Comparison of ENCODE assay signal across 8 cellular contexts in the genomic region with DNA sequence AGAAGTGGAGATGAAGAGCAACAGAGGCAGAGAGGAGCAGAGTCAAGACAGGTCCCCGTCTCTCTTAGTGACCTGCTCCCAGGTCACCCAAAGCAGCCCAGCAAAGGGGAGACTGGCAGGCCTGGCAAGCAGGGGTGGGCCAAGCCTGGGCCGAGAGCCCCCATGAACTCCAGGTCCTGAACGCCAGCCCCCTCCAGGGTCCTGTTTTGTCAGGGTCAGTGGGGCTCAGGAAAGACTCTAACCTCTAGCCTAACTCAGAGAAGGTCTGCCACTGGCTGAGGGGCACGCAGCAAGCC. TPM values are rescaled to one million over a fixed set of nuclear protein-coding genes. Genes with fewer than 3 reads are reported as not detected.
A peak's percentile ranks its signal among the peaks of the same experiment; 100 is the strongest.
DNase-seq lines count a peak whose midpoint lies in the region; ATAC-seq and TF ChIP-seq lines count a peak whose summit lies in the region.

No MANE protein-coding gene starts in this region.

- TF ChIP-seq POLR2A in gastroesophageal sphincter (IDR thresholded peaks at IDR 0.05) = no peak

- H3K4me3 ChIP-seq in H7 (ENCODE audit: insufficient read depth, low read depth, low read length) = peak overlapping the region; percentile 80
- peak overlapping the region; percentile 56 to 90 for H3K4me3 ChIP-seq in gastroesophageal sphincter
- peak overlapping the region; percentile 69 for H3K4me3 ChIP-seq in skeletal muscle satellite cell (ENCODE audit: low read length)

- H3K36me3 ChIP-seq in H7 (replicated peaks; ENCODE audit: control insufficient read depth, insufficient read depth, low read length) = peaks cover 17% of the 10 kb centered on the region
- peaks cover 0 to 36% of the 10 kb centered on the region in 2 donors for H3K36me3 ChIP-seq in gastroesophageal sphincter
- peaks cover 13% of the 10 kb centered on the region for H3K36me3 ChIP-seq in skeletal muscle satellite cell (ENCODE audit: insufficient read depth, low read length)

- WGBS in gastroesophageal sphincter (ENCODE audit: low coverage in 1 of 2), 2 donors = no CpG with 5 or more reads among the region's 4 CpGs

- H3K9ac ChIP-seq in skeletal muscle satellite cell (ENCODE audit: low read depth, low read length) = peak overlapping the region; percentile 66

- H3K27me3 ChIP-seq in H7 (ENCODE audit: control insufficient read depth, insufficient read depth, low read length) (no peaks in the 10 kb centered on the region), gastroesophageal sphincter (no peaks in the 10 kb centered on the region), skeletal muscle satellite cell (ENCODE audit: control insufficient read depth, insufficient read depth, low read length) (no peaks in the 10 kb centered on the region)

- no peak for ATAC-seq in gastroesophageal sphincter

- H3K4me1 ChIP-seq in gastroesophageal sphincter = peaks cover 0 to 92% (median 45%) of the 10 kb centered on the region in 3 donors
- H3K4me1 ChIP-seq in skeletal muscle satellite cell (ENCODE audit: control insufficient read depth, insufficient read depth, low read length) = peaks cover 36% of the 10 kb centered on the region

- H3K9me3 ChIP-seq in gastroesophageal sphincter (no peaks in the 10 kb centered on the region), skeletal muscle satellite cell (replicated peaks; ENCODE audit: low read length) (no peaks in the 10 kb centered on the region)

- no peak for DNase-seq in H7
- DNase-seq in AG08395 (ENCODE audit: low spot score) = no peak
- DNase-seq in stimulated activated CD4-positive, alpha-beta T cell treated with anti-CD3 and anti-CD28 coated beads, Interleukin-15, amount 100 ng/mL, for 24 hours = no peak
- DNase-seq in H4 (ENCODE audit: low spot score) = no peak
- no peak for DNase-seq in anterior cingulate cortex (lab: John Stamatoyannopoulos, UW)

- no peak for TF ChIP-seq EP300 in gastroesophageal sphincter (IDR thresholded peaks at IDR 0.05)

- peak overlapping the region; percentile 89 for H3K4me2 ChIP-seq in skeletal muscle satellite cell (ENCODE audit: low read length)

- H3K27ac ChIP-seq in VCaP (peak overlapping the region; percentile 98), gastroesophageal sphincter (peak overlapping the region; percentile 68 to 97 (median 94))

- no peak for TF ChIP-seq CTCF in VCaP (conservative IDR thresholded peaks at IDR 0.05)
- TF ChIP-seq CTCF in gastroesophageal sphincter (IDR thresholded peaks at IDR 0.05) = no peak

RNA-seq across cellular contexts. Expression of gene NECAB3, which starts 1.2 kb away (rescaled TPM):
- 39.9 and 56.7 TPM in 2 replicates for total RNA-seq in H7 (2014; rRNA removed; shearing (Covaris generic))
- total RNA-seq in gastroesophageal sphincter = 10 to 100 TPM; 30.6 to 71.9 (median 52.9) TPM
- 11.4 and 12.7 TPM in 2 replicates for total RNA-seq in skeletal muscle satellite cell (2012; rRNA removed)
- total RNA-seq in H4 (2014; rRNA removed; shearing (Covaris generic)) = 15.8 and 22.5 TPM in 2 replicates

RNA-seq across cellular contexts. Expression of gene ACTL10, which starts 6.3 kb away (rescaled TPM):
- 1.3 and 1.4 TPM in 2 replicates for total RNA-seq in H7 (2014; rRNA removed; shearing (Covaris generic))
- total RNA-seq in gastroesophageal sphincter = 1 to 10 TPM in 3 of 4 donors, under 1 TPM in 1; 0.54 to 2.7 (median 2.1) TPM
- 3.5 and 4.2 TPM in 2 replicates for total RNA-seq in skeletal muscle satellite cell (2012; rRNA removed)
- total RNA-seq in H4 (2014; rRNA removed; shearing (Covaris generic)) = not detected in 2 replicates

RNA-seq across cellular contexts. Expression of gene C20orf144, which starts 10.9 kb away (rescaled TPM):
- 0.11 TPM in 1 of 2 replicates, not detected in the other for total RNA-seq in H7 (2014; rRNA removed; shearing (Covaris generic))
- total RNA-seq in gastroesophageal sphincter = not detected
- 0.22 TPM in 1 of 2 replicates, not detected in the other for total RNA-seq in skeletal muscle satellite cell (2012; rRNA removed)
- not detected in 2 replicates for total RNA-seq in H4 (2014; rRNA removed; shearing (Covaris generic))

RNA-seq across cellular contexts. Expression of gene E2F1, which starts 13.1 kb away (rescaled TPM):
- total RNA-seq in H7 (2014; rRNA removed; shearing (Covaris generic)) = 51.8 and 57.8 TPM in 2 replicates
- 1 to 10 TPM in 3 of 4 donors, under 1 TPM in 1; 0.57 to 4.4 (median 1.5) TPM for total RNA-seq in gastroesophageal sphincter
- 4.8 and 7.2 TPM in 2 replicates for total RNA-seq in skeletal muscle satellite cell (2012; rRNA removed)
- 15.1 and 17.0 TPM in 2 replicates for total RNA-seq in H4 (2014; rRNA removed; shearing (Covaris generic))

RNA-seq across cellular contexts. Expression of gene PXMP4, which starts 47.0 kb away (rescaled TPM):
- total RNA-seq in H7 (2014; rRNA removed; shearing (Covaris generic)) = under 0.01 TPM in 1 of 2 replicates, not detected in the other
- total RNA-seq in gastroesophageal sphincter = 1 to 10 TPM; 4.4 to 8.9 (median 6.8) TPM
- 2.8 and 3.9 TPM in 2 replicates for total RNA-seq in skeletal muscle satellite cell (2012; rRNA removed)
- 2.5 TPM in 2 replicates for total RNA-seq in H4 (2014; rRNA removed; shearing (Covaris generic))
